In genomic region chr10:110305767-110306451, GRCh38 we compare ENCODE assay signal across 8 cellular contexts. TPM values are rescaled to one million over a fixed set of nuclear protein-coding genes. Genes with fewer than 3 reads are reported as not detected.
DNase-seq lines count a peak whose midpoint lies in the region; ATAC-seq, FAIRE-seq and TF ChIP-seq lines count a peak whose summit lies in the region.

No MANE protein-coding gene starts in this region.

- FAIRE-seq in islet of Langerhans (lab: Jason Lieb, UNC), result peak; percentile 99

- peaks cover 26% of the 10 kb centered on the region for H3K36me3 Mint-ChIP-seq in MCF 10A (ENCODE audit: insufficient read depth, unreplicated experiment)

- POLR2A ChIA-PET in MCF 10A (lab: Yijun Ruan, JAX), result interaction anchor here (0.6 to 4.8 kb wide), 33 partner anchors 8 to 622 kb away, joined by 3 to 44 read pairs (median 4); partner anchors contain the start of genes MXI1, PDCD4 and SMC3

- ATAC-seq in HG02678 (IDR thresholded peaks at IDR 0.05; ENCODE audit: unreplicated experiment), result peak; percentile 45

- H3K4me3 Mint-ChIP-seq in MCF 10A (ENCODE audit: unreplicated experiment), result peak overlapping the region; percentile 94

- no peaks in the 10 kb centered on the region for H3K27me3 Mint-ChIP-seq in MCF 10A (ENCODE audit: insufficient read depth, unreplicated experiment)

- TF ChIP-seq CTCF in MCF 10A (IDR thresholded peaks at IDR 0.05; ENCODE audit: unreplicated experiment), result peak; percentile 65

- peak overlapping the region; percentile 95 for H3K27ac Mint-ChIP-seq in MCF 10A (ENCODE audit: low read depth, unreplicated experiment)

- peaks cover 10% of the 10 kb centered on the region for H3K4me1 Mint-ChIP-seq in MCF 10A (ENCODE audit: insufficient read depth, unreplicated experiment)

- intact Hi-C loops in MCF 10A (cut with micrococcal nuclease), result loop anchor here (1.0 to 5.0 kb wide), 4 partner anchors 193 to 566 kb away; partner anchors contain the start of gene PDCD4

- BruUV-seq in MCF 10A (replicated peaks; lab: Mats Ljungman, UMichigan), result no TSS peak

- peak; percentile 12 for DNase-seq in NCI-H1105 treated with DMSO at 0.1 percent for 48 hours (lab: John Stamatoyannopoulos, UW)
- DNase-seq in NCI-H1105 (lab: John Stamatoyannopoulos, UW), result no peak
- peak; percentile 58 for DNase-seq in NCI-H146 (lab: John Stamatoyannopoulos, UW)
- DNase-seq in T follicular helper cell (ENCODE audit: low read depth), result peak; percentile 43
- DNase-seq in MCF 10A (ENCODE audit: unreplicated experiment), result peak; percentile 86
- DNase-seq in stimulated activated CD4-positive, alpha-beta T cell treated with anti-CD3 and anti-CD28 coated beads, Interleukin-1b, Interleukin-23, amount 100 ng/mL, for 48 hours, result peak; percentile 51

- H3K9me3 Mint-ChIP-seq in MCF 10A (ENCODE audit: unreplicated experiment), result no peaks in the 10 kb centered on the region

- CTCF ChIA-PET in MCF 10A (lab: Yijun Ruan, JAX), result interaction anchor here (0.6 to 7.0 kb wide), 25 partner anchors 9 to 771 kb away, joined by 3 to 87 read pairs (median 4); partner anchors contain the start of gene ADRA2A

RNA-seq across cellular contexts. Expression of gene SMNDC1, which starts 1.2 kb away (rescaled TPM):
- total RNA-seq in MCF 10A (2022), result 46.6 and 48.2 TPM in 2 replicates
